Comparison of ENCODE assay signal across 1 cellular context in genomic region chr12:40248585-40249297, GRCh38.
TF ChIP-seq lines count a peak whose summit lies in the region.

No MANE protein-coding gene starts in this region.

TF ChIP-seq in GM12878, 131 proteins besides CTCF, POLR2A, EP300 and RAD21 (continued from another document):
- TF ChIP-seq ASH2L (IDR thresholded peaks at IDR 0.05; ENCODE audit: borderline replicate concordance, low read depth) (no peak), DPF2 (IDR thresholded peaks at IDR 0.05) (0 out of 2 replicates have a peak, but pooled peaks have one; percentile 34), ATF2 (IDR thresholded peaks at IDR 0.05; ENCODE audit: low read length) (no peak)
